Comparison of ENCODE assay signal across 30 cellular contexts in genomic region chr7:117706191-117706590, GRCh38.
DNase-seq lines count a peak whose midpoint lies in the region; ATAC-seq, FAIRE-seq and TF ChIP-seq lines count a peak whose summit lies in the region.
"Had no signal": no experiment of that assay in that cellular context is flagged by ENCODE, and none has a peak within 500 bp of the region (broad histone marks: within the 10 kb centered on the region; RNA-seq: fewer than 3 reads in every experiment).

No MANE protein-coding gene starts in this region.

- ATAC-seq in GM21529 (IDR thresholded peaks at IDR 0.05; ENCODE audit: unreplicated experiment) = peak; percentile 71
- ATAC-seq in HG03460 (IDR thresholded peaks at IDR 0.05; ENCODE audit: unreplicated experiment) = peak; percentile 75
- no peak for ATAC-seq in HG02970 (IDR thresholded peaks at IDR 0.05; ENCODE audit: low FRiP score, unreplicated experiment)
- ATAC-seq: activated naive CD8-positive, alpha-beta T cell treated with anti-CD3 and anti-CD28 coated beads, Interleukin-2, amount 50 U/mL, for 24 hours; activated T-cell treated with anti-CD3 and anti-CD28 coated beads, Interleukin-2, amount 50 U/mL, for 4 hours; stimulated activated naive B cell treated with anti-CD40 and anti-IgM and Interleukin-4, amounts not matched to agents 10 μg/mL and 1 μg/mL and 100 μg/mL, for 72 hours had no signal

- no peak for TF ChIP-seq CTCF in epithelial cell of esophagus (IDR thresholded peaks at IDR 0.05; ENCODE audit: insufficient read depth, low read depth, low read length, missing control alignments)
- no peak for TF ChIP-seq CTCF in BE2C (IDR thresholded peaks at IDR 0.05; ENCODE audit: low read depth, low read length)
- no peak for TF ChIP-seq CTCF in kidney (IDR thresholded peaks at IDR 0.05; ENCODE audit: borderline replicate concordance, extremely low read depth, insufficient read depth)

- intact Hi-C loops in kidney (cut with DNase I) = no loop called here

- no peaks in the 10 kb centered on the region for H3K27me3 ChIP-seq in BE2C
- H3K27me3 ChIP-seq: colonic mucosa, right atrium auricular region, upper lobe of left lung had no signal

- H3K4me3 ChIP-seq in epithelial cell of esophagus (ENCODE audit: low read length) = no peak overlapping the region
- H3K4me3 ChIP-seq in BE2C (ENCODE audit: low read depth, low read length) = no peak overlapping the region
- H3K4me3 ChIP-seq in kidney (ENCODE audit: low read length in 2 of 2) = no peak overlapping the region
- H3K4me3 ChIP-seq: colonic mucosa, left ventricle myocardium inferior, right atrium auricular region, upper lobe of left lung had no signal

- no peak for FAIRE-seq in kidney (lab: Jason Lieb, UNC)
- FAIRE-seq: astrocyte, islet of Langerhans, small intestine had no signal

- H3K27ac ChIP-seq in substantia nigra (ENCODE audit: low read depth, low read length, poor library complexity, severe bottlenecking) = no peak overlapping the region
- no peak overlapping the region for H3K27ac ChIP-seq in kidney (ENCODE audit: low read depth in 2 of 2, low read length in 2 of 2)
- H3K27ac ChIP-seq: colonic mucosa, left ventricle myocardium inferior, parathyroid adenoma, right atrium auricular region, upper lobe of left lung had no signal

- H3K36me3 ChIP-seq in BE2C (no peaks in the 10 kb centered on the region), kidney (ENCODE audit: control insufficient read depth in 1 of 2, insufficient read depth in 2 of 2, low read length in 2 of 2) (no peaks in the 10 kb centered on the region)
- H3K36me3 ChIP-seq: colonic mucosa, left ventricle myocardium inferior, right atrium auricular region, upper lobe of left lung had no signal

- H3K9me3 ChIP-seq in BE2C (no peaks in the 10 kb centered on the region), kidney (ENCODE audit: control insufficient read depth in 1 of 2, low read length in 2 of 2) (peaks cover 0 to 2% of the 10 kb centered on the region in 2 donors)
- H3K9me3 ChIP-seq: colonic mucosa, left ventricle myocardium inferior, right atrium auricular region, upper lobe of left lung had no signal

- no peak overlapping the region for H3K9ac ChIP-seq in kidney (ENCODE audit: low read length in 2 of 2)
- H3K9ac ChIP-seq: parathyroid adenoma had no signal

- H3K4me1 ChIP-seq in BE2C (no peaks in the 10 kb centered on the region), kidney (ENCODE audit: control insufficient read depth in 1 of 2, insufficient read depth in 1 of 2, low read depth in 1 of 2, low read length in 2 of 2) (no peaks in the 10 kb centered on the region)
- H3K4me1 ChIP-seq: colonic mucosa, left ventricle myocardium inferior, parathyroid adenoma, right atrium auricular region, upper lobe of left lung had no signal

- DNase-seq in DMS53 (lab: John Stamatoyannopoulos, UW) (peak; percentile 73), epithelial cell of esophagus (ENCODE audit: low read depth) (peak; percentile 52), substantia nigra (lab: John Stamatoyannopoulos, UW) (no peak), BE2C (no peak), kidney (no peak)
- DNase-seq: activated CD4-positive, CD25-positive, alpha-beta regulatory T cell; activated gamma-delta T cell treated with Interleukin-2 at 50 U/mL for 16 hours; activated naive CD8-positive, alpha-beta T cell treated with anti-CD3 and anti-CD28 coated beads, Interleukin-2, amount 50 U/mL, for 24 hours; activated T-cell treated with anti-CD3 and anti-CD28 coated beads, Interleukin-2, amount 50 U/mL, for 4 hours; colonic mucosa; effector CD4-positive, alpha-beta T cell; erythroblast; H9; KG1; left ventricle myocardium inferior; mesendoderm; NCI-H1417; NCI-H2029; NCI-H524 treated with DMSO at 0.1 percent for 48 hours; OCI-M1; small intestine; stimulated activated naive B cell treated with anti-CD40 and anti-IgM and Interleukin-4, amounts not matched to agents 10 μg/mL and 1 μg/mL and 100 μg/mL, for 72 hours; upper lobe of left lung had no signal

Comparison
In these comparisons a context has a peak if more than half of its experiments do, and no peak if none do; other contexts are left out.
1. DNase-seq: peak in DMS53 (single experiment) and epithelial cell of esophagus (single experiment); none in substantia nigra (0 of 49), BE2C (single experiment) and kidney (single experiment).